ENCODE assay signal across 10 cellular contexts in the genomic region with DNA sequence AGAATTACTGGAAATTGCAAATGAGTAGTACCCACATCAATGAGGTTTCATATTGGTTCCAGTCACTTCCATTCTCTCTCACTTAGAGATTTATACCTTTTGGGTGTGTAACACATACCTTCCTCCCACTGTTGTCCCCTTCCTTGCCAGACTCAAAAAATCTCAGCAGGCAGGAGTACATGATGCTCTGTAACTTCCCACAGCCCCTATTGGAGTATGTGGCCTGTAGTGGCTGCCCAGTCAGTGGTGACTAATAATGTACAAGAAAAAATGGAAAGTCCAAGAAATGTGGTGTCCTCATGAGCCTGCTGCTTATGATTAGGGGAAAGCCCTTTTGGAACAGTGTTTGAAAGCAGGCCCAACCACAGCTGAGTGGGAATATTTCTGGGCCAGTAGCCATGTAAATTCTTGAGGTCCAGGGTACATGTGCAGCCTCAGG.
DNase-seq lines count a peak whose midpoint lies in the region; ATAC-seq, FAIRE-seq and TF ChIP-seq lines count a peak whose summit lies in the region.
"Had no signal": no experiment of that assay in that cellular context is flagged by ENCODE, and none has a peak within 500 bp of the region (broad histone marks: within the 10 kb centered on the region; RNA-seq: fewer than 3 reads in every experiment).

No MANE protein-coding gene starts in this region.

- intact Hi-C loops in activated CD4-positive, alpha-beta memory T cell treated with anti-CD3 and anti-CD28 coated beads for 36 hours (cut with micrococcal nuclease): loop anchor here (1.0 kb wide), 1 partner anchor 73 kb away; no protein-coding TSS in a partner anchor
- intact Hi-C loops in sigmoid colon (cut with DNase I): no loop called here

- H3K9me3 Mint-ChIP-seq in activated CD4-positive, alpha-beta memory T cell treated with anti-CD3 and anti-CD28 coated beads for 36 hours: no peaks in the 10 kb centered on the region
- H3K9me3 Mint-ChIP-seq in activated CD4-positive, alpha-beta memory T cell treated with anti-CD3 and anti-CD28 coated beads, Interleukin-2, amount 10 ng/mL, durations not matched to agents 7 days and 5 days: peaks cover 5% of the 10 kb centered on the region
- H3K9me3 Mint-ChIP-seq in effector memory CD8-positive, alpha-beta T cell: no peaks in the 10 kb centered on the region

- no peaks in the 10 kb centered on the region for H3K27me3 Mint-ChIP-seq in activated CD4-positive, alpha-beta memory T cell treated with anti-CD3 and anti-CD28 coated beads for 36 hours
- H3K27me3 Mint-ChIP-seq in activated CD4-positive, alpha-beta memory T cell treated with anti-CD3 and anti-CD28 coated beads, Interleukin-2, amount 10 ng/mL, durations not matched to agents 7 days and 5 days: no peaks in the 10 kb centered on the region
- H3K27me3 Mint-ChIP-seq in effector memory CD8-positive, alpha-beta T cell: no peaks in the 10 kb centered on the region
- H3K27me3 Mint-ChIP-seq: B cell had no signal

- POLR2A ChIA-PET in activated CD4-positive, alpha-beta memory T cell treated with anti-CD3 and anti-CD28 coated beads for 36 hours (lab: Charles Lee): no interaction called here
- POLR2A ChIA-PET in activated CD4-positive, alpha-beta memory T cell treated with anti-CD3 and anti-CD28 coated beads, Interleukin-2, amount 10 ng/mL, durations not matched to agents 7 days and 5 days (lab: Charles Lee): no interaction called here

- no peak overlapping the region for H3K4me2 ChIP-seq in fibroblast of lung (ENCODE audit: extremely low read depth, insufficient read depth, low read length)

- no peak for TF ChIP-seq CTCF in fibroblast of lung (conservative IDR thresholded peaks at IDR 0.05 in 1 of 2, IDR thresholded peaks at IDR 0.05 in 1 of 2; ENCODE audit: low read depth in 1 of 2, low read length in 2 of 2)
- no peak for TF ChIP-seq CTCF in sigmoid colon (IDR thresholded peaks at IDR 0.05)

- H3K4me3 ChIP-seq in fibroblast of lung (replicated peaks in 1 of 4; ENCODE audit: control extremely low read depth in 1 of 4, insufficient read depth in 1 of 4, low read depth in 3 of 4, low read length in 4 of 4) (no peak overlapping the region), sigmoid colon (no peak overlapping the region)

- no peak overlapping the region for H2AFZ ChIP-seq in fibroblast of lung (ENCODE audit: low read length)

- H3K36me3 Mint-ChIP-seq in activated CD4-positive, alpha-beta memory T cell treated with anti-CD3 and anti-CD28 coated beads for 36 hours: peaks cover 12% of the 10 kb centered on the region
- peaks cover 19% of the 10 kb centered on the region for H3K36me3 Mint-ChIP-seq in activated CD4-positive, alpha-beta memory T cell treated with anti-CD3 and anti-CD28 coated beads, Interleukin-2, amount 10 ng/mL, durations not matched to agents 7 days and 5 days (ENCODE audit: low read depth)
- H3K36me3 Mint-ChIP-seq in effector memory CD8-positive, alpha-beta T cell (ENCODE audit: insufficient read depth): peaks cover 4% of the 10 kb centered on the region

- peaks cover 8% of the 10 kb centered on the region for H3K79me2 ChIP-seq in fibroblast of lung (ENCODE audit: control insufficient read depth, insufficient read depth, low read length)

- ATAC-seq in GM21423 (IDR thresholded peaks at IDR 0.05; ENCODE audit: unreplicated experiment): no peak
- no peak for ATAC-seq in effector memory CD8-positive, alpha-beta T cell (replicated peaks)

- H3K9me3 ChIP-seq in fibroblast of lung (ENCODE audit: control insufficient read depth, insufficient read depth, low read depth, low read length): no peaks in the 10 kb centered on the region
- H3K9me3 ChIP-seq in sigmoid colon: no peaks in the 10 kb centered on the region

- DNase-seq in activated CD4-positive, alpha-beta memory T cell treated with anti-CD3 and anti-CD28 coated beads for 36 hours: peak; percentile 37
- DNase-seq in activated CD4-positive, alpha-beta memory T cell treated with anti-CD3 and anti-CD28 coated beads, Interleukin-2, amount 10 ng/mL, durations not matched to agents 7 days and 5 days: no peak
- DNase-seq in RCC 7860 (ENCODE audit: low spot score) (peak; percentile 78), fibroblast of lung (ENCODE audit: low read depth in 2 of 2) (peak; percentile 97 to 99), smooth muscle cell of the brain vasculature (ENCODE audit: low read depth, low spot score) (peak; percentile 52), sigmoid colon (no peak)
- DNase-seq in effector memory CD8-positive, alpha-beta T cell: no peak
- DNase-seq: NCI-H1436 had no signal

- H3K4me1 Mint-ChIP-seq in activated CD4-positive, alpha-beta memory T cell treated with anti-CD3 and anti-CD28 coated beads for 36 hours (ENCODE audit: low read depth): peaks cover 46% of the 10 kb centered on the region
- H3K4me1 Mint-ChIP-seq in activated CD4-positive, alpha-beta memory T cell treated with anti-CD3 and anti-CD28 coated beads, Interleukin-2, amount 10 ng/mL, durations not matched to agents 7 days and 5 days: peaks cover 18% of the 10 kb centered on the region
- H3K4me1 Mint-ChIP-seq in effector memory CD8-positive, alpha-beta T cell (ENCODE audit: low read depth in 2 of 2): peaks cover 35 to 63% of the 10 kb centered on the region in 2 donors

- H3K27ac ChIP-seq in fibroblast of lung (ENCODE audit: insufficient read depth, low read length): peak overlapping the region; percentile 52
- no peak overlapping the region for H3K27ac ChIP-seq in sigmoid colon

- no peak for TF ChIP-seq EP300 in sigmoid colon (IDR thresholded peaks at IDR 0.05)

- no peak overlapping the region for H3K4me3 Mint-ChIP-seq in activated CD4-positive, alpha-beta memory T cell treated with anti-CD3 and anti-CD28 coated beads for 36 hours
- H3K4me3 Mint-ChIP-seq in activated CD4-positive, alpha-beta memory T cell treated with anti-CD3 and anti-CD28 coated beads, Interleukin-2, amount 10 ng/mL, durations not matched to agents 7 days and 5 days: no peak overlapping the region
- H3K4me3 Mint-ChIP-seq in effector memory CD8-positive, alpha-beta T cell: no peak overlapping the region
- H3K4me3 Mint-ChIP-seq: B cell had no signal

- no peaks in the 10 kb centered on the region for H4K20me1 ChIP-seq in fibroblast of lung (ENCODE audit: control insufficient read depth, extremely low read depth, insufficient read depth, low read length)

- H3K4me1 ChIP-seq in fibroblast of lung (ENCODE audit: control insufficient read depth, extremely low read depth, insufficient read depth, low read length) (peaks cover 8% of the 10 kb centered on the region), sigmoid colon (peaks cover 0 to 28% (median 15%) of the 10 kb centered on the region in 4 donors)

- H3K27me3 ChIP-seq in fibroblast of lung (ENCODE audit: control insufficient read depth, insufficient read depth, low read length): no peaks in the 10 kb centered on the region
- H3K27me3 ChIP-seq in sigmoid colon: no peaks in the 10 kb centered on the region

- H3K27ac Mint-ChIP-seq in activated CD4-positive, alpha-beta memory T cell treated with anti-CD3 and anti-CD28 coated beads for 36 hours: no peak overlapping the region
- H3K27ac Mint-ChIP-seq in activated CD4-positive, alpha-beta memory T cell treated with anti-CD3 and anti-CD28 coated beads, Interleukin-2, amount 10 ng/mL, durations not matched to agents 7 days and 5 days: no peak overlapping the region
- H3K27ac Mint-ChIP-seq in effector memory CD8-positive, alpha-beta T cell: no peak overlapping the region
- H3K27ac Mint-ChIP-seq: B cell had no signal

- H3K36me3 ChIP-seq in fibroblast of lung (ENCODE audit: control insufficient read depth, insufficient read depth, low read length): no peaks in the 10 kb centered on the region
- no peaks in the 10 kb centered on the region for H3K36me3 ChIP-seq in sigmoid colon

- H3K9ac ChIP-seq in fibroblast of lung (ENCODE audit: insufficient read depth, low read length): no peak overlapping the region

- TF ChIP-seq POLR2A in sigmoid colon (IDR thresholded peaks at IDR 0.05): no peak

- CTCF ChIA-PET in activated CD4-positive, alpha-beta memory T cell treated with anti-CD3 and anti-CD28 coated beads for 36 hours (lab: Charles Lee): no interaction called here
- CTCF ChIA-PET in activated CD4-positive, alpha-beta memory T cell treated with anti-CD3 and anti-CD28 coated beads, Interleukin-2, amount 10 ng/mL, durations not matched to agents 7 days and 5 days (lab: Charles Lee): no interaction called here

- peak; percentile 85 for FAIRE-seq in RCC 7860 (lab: Jason Lieb, UNC)

Comparison
In these comparisons a context has a peak if more than half of its experiments do, and no peak if none do; other contexts are left out.
1. DNase-seq: peak in activated CD4-positive, alpha-beta memory T cell treated with anti-CD3 and anti-CD28 coated beads for 36 hours (single experiment), RCC 7860 (single experiment), fibroblast of lung (2 of 2) and smooth muscle cell of the brain vasculature (single experiment); none in activated CD4-positive, alpha-beta memory T cell treated with anti-CD3 and anti-CD28 coated beads, Interleukin-2, amount 10 ng/mL, durations not matched to agents 7 days and 5 days (single experiment), effector memory CD8-positive, alpha-beta T cell (0 of 3) and sigmoid colon (single experiment).